Comparison of ENCODE assay signal across 20 cellular contexts in the genomic region with DNA sequence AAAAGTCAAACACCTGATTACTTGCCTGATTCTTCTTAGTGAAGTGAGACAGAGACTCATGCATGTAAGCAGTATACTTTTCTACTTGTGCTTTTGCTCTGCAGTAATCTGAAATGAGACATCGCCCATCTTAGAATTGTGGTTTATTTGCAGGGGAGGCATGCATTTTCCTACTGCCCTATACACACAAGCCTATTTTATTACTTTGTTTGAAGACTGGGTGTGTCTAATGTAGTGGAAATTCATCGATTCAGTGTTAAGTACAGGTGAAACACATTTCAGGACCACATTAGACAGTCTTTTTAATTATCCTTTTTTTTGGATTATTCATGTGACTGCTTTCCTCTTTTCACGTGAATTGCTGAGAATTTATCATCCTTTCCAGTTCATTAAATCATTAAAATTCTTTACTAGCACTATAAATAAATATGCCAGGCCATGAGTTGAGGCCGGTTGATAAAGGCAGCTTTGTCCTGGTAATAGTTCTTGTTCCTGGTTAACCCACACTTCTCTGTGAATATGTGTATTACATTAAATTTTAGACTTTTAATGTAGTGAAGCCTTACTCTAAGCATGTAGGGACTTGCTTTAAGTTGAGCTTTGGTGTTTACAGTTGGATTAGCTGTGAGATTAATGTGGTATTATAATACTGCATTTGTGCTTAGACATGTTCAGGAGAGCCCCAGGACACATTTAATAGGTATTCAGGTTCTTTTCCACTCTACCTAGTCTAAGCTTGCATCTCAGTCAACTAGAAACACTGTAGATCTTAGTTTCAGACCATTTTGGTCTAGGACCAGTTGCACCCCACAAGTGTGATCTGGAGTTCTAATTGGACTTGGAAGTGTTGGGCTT. TPM values are rescaled to one million over a fixed set of nuclear protein-coding genes. Genes with fewer than 3 reads are reported as not detected.
DNase-seq lines count a peak whose midpoint lies in the region; ATAC-seq and TF ChIP-seq lines count a peak whose summit lies in the region.
"Had no signal": no experiment of that assay in that cellular context is flagged by ENCODE, and none has a peak within 500 bp of the region (broad histone marks: within the 10 kb centered on the region; RNA-seq: fewer than 3 reads in every experiment).

No MANE protein-coding gene starts in this region.

- no peaks in the 10 kb centered on the region for H3F3A ChIP-seq in PC-3 (ENCODE audit: low read length, unreplicated experiment)

- no peak overlapping the region for H3K9ac ChIP-seq in PC-3 (ENCODE audit: low read length)

- peak; percentile 73 for DNase-seq in DMS153 treated with DMSO at 0.1 percent for 48 hours (lab: John Stamatoyannopoulos, UW; ENCODE audit: unreplicated experiment)
- DNase-seq in NCI-H1048 (lab: John Stamatoyannopoulos, UW) = peak; percentile 85
- DNase-seq in PC-3 = peak; percentile 70
- DNase-seq in glomerular visceral epithelial cell (ENCODE audit: extremely low spot score) = peak; percentile 7
- no peak for DNase-seq in vagina (ENCODE audit: extremely low spot score in 2 of 2)
- no peak for DNase-seq in activated T-cell treated with anti-CD3 and anti-CD28 coated beads, Interleukin-2, amount 50 U/mL, for 48 hours
- DNase-seq in mucosa of gallbladder (ENCODE audit: low spot score) = no peak
- DNase-seq: activated CD4-positive, alpha-beta T cell treated with anti-CD3 and anti-CD28 coated beads, Interleukin-2, amount 10 ng/mL, durations not matched to agents 7 days and 5 days; activated T-cell treated with anti-CD3 and anti-CD28 coated beads for 4 hours; Caco-2; effector memory CD4-positive, alpha-beta T cell; NCI-H2081 treated with DMSO at 0.1 percent for 48 hours; stimulated activated CD4-positive, alpha-beta T cell treated with anti-CD3 and anti-CD28 coated beads, Interleukin-4, amount 100 ng/mL, for 24 hours; stimulated activated CD8-positive, alpha-beta memory T cell treated with anti-CD3 and anti-CD28 coated beads, Interleukin-4, amount 100 ng/mL, for 48 hours had no signal

- H3K9me2 ChIP-seq in PC-3 (replicated peaks; ENCODE audit: low read length) = no peaks in the 10 kb centered on the region

- ATAC-seq in PC-3 (peak; percentile 75), HG03521 (IDR thresholded peaks at IDR 0.05; ENCODE audit: unreplicated experiment) (no peak)
- ATAC-seq: activated naive CD4-positive, alpha-beta T cell treated with anti-CD3 and anti-CD28 coated beads, Interleukin-2, amount 50 U/mL, for 72 hours; left lobe of liver had no signal

- no peak overlapping the region for H2AFZ ChIP-seq in PC-3 (ENCODE audit: low read length)

- H3K36me3 ChIP-seq in PC-3 (ENCODE audit: low read depth, low read length) (no peaks in the 10 kb centered on the region), vagina (no peaks in the 10 kb centered on the region)
- H3K36me3 ChIP-seq: cardiac muscle cell, HAP-1, thoracic aorta had no signal

- H3K9me3 ChIP-seq in PC-3 (ENCODE audit: low read length) = no peaks in the 10 kb centered on the region
- no peaks in the 10 kb centered on the region for H3K9me3 ChIP-seq in vagina
- H3K9me3 ChIP-seq: Caco-2, HAP-1, thoracic aorta had no signal

- H4K20me1 ChIP-seq in PC-3 (ENCODE audit: low read length) = peaks cover 4% of the 10 kb centered on the region; the same call in 1 of the 2 replicates

- intact Hi-C loops in PC-3 (cut with micrococcal nuclease) = loop anchor here (2.0 to 10.0 kb wide), 2 partner anchors 14 to 222 kb away; no protein-coding TSS in a partner anchor
- intact Hi-C loops in vagina (cut with DNase I) = no loop called here

- peaks cover 36% of the 10 kb centered on the region for H3K4me1 ChIP-seq in PC-3 (ENCODE audit: insufficient read depth, low read length)
- peaks cover 23% of the 10 kb centered on the region for H3K4me1 ChIP-seq in vagina
- H3K4me1 ChIP-seq: HAP-1 had no signal

- no TSS peak for BruUV-seq in PC-3 (replicated peaks; lab: Mats Ljungman, UMichigan)

- no peak for TF ChIP-seq POLR2A in vagina (IDR thresholded peaks at IDR 0.05)

- POLR2A ChIA-PET in PC-3 (lab: Charles Lee; ENCODE audit: unreplicated experiment) = no interaction called here

- H3K27ac ChIP-seq in PC-3 (ENCODE audit: low read length) = peak overlapping the region; percentile 23
- no peak overlapping the region for H3K27ac ChIP-seq in vagina
- H3K27ac ChIP-seq: cardiac muscle cell, thoracic aorta had no signal

- H3K4me2 ChIP-seq in PC-3 (ENCODE audit: low read length) = peak overlapping the region; percentile 20

- TF ChIP-seq CTCF in PC-3 (conservative IDR thresholded peaks at IDR 0.05; ENCODE audit: low read depth, low read length) (no peak), vagina (IDR thresholded peaks at IDR 0.05) (no peak)

- CTCF ChIA-PET in PC-3 (lab: Charles Lee) = no interaction called here

- peaks cover 95% of the 10 kb centered on the region for H3K79me2 ChIP-seq in PC-3 (ENCODE audit: low read length)

- H3K4me3 ChIP-seq in PC-3 (ENCODE audit: low read length) (no peak overlapping the region), vagina (no peak overlapping the region)
- H3K4me3 ChIP-seq: cardiac muscle cell, HAP-1, thoracic aorta had no signal

- no peaks in the 10 kb centered on the region for H3K27me3 ChIP-seq in PC-3 (ENCODE audit: low read length)
- H3K27me3 ChIP-seq in vagina = no peaks in the 10 kb centered on the region
- H3K27me3 ChIP-seq: cardiac muscle cell had no signal

RNA-seq across cellular contexts. Expression of gene BTBD3, which starts 10.8 kb away (rescaled TPM):
- total RNA-seq in PC-3 (2014; rRNA removed) (21.6 and 31.4 TPM in 2 replicates), vagina (45.9 TPM), mucosa of gallbladder (33.6 TPM)

Comparison
In these comparisons a context has a peak if more than half of its experiments do, and no peak if none do; other contexts are left out.
1. DNase-seq: peak in DMS153 treated with DMSO at 0.1 percent for 48 hours (single experiment), NCI-H1048 (single experiment), PC-3 (single experiment) and glomerular visceral epithelial cell (single experiment); none in vagina (0 of 2), activated T-cell treated with anti-CD3 and anti-CD28 coated beads, Interleukin-2, amount 50 U/mL, for 48 hours (0 of 2) and mucosa of gallbladder (single experiment).